In the genomic region with DNA sequence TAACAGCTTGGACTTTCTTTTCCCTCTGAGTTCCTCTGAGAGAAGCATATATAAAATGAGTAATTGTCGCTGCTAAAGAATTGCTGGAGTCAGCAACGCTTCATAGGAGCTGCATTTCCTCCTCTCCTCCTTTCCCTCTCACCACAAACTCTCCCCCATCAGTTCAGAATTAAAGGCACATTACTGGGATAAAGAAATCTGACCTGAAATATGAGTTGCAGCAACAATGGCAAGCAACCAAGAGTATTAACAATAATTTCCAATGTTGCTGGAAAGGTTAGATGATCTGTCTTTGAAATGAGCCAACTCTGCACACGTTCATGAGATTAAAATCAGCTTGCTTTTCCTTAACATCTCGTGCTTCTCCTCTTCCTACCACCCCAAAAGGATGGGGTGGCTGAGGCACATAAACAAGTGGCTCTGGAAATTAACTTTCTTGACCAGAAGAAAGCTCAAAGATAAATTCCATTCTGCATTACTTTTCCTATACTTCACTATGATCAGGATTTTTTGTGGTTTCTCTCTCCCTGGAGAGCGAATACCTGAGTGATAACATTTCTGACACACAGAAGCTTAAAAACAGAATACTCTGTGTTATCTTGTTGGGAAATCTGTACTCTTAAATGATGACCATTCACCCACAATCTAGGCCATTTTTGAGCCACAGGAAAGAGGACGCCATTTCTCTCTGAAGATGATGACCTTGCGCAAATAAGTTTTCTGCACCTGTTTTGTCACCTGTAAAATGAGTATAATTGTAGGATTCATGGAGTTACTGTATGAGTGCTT, we compare ENCODE assay signal across 13 cellular contexts.
DNase-seq lines count a peak whose midpoint lies in the region; ATAC-seq lines count a peak whose summit lies in the region.
"Had no signal": no experiment of that assay in that cellular context is flagged by ENCODE, and none has a peak within 500 bp of the region (broad histone marks: within the 10 kb centered on the region; RNA-seq: fewer than 3 reads in every experiment).

No MANE protein-coding gene starts in this region.

- H3K4me2 ChIP-seq in skeletal muscle satellite cell (ENCODE audit: low read length) = peak overlapping the region; percentile 52

- no peaks in the 10 kb centered on the region for H3K9me3 ChIP-seq in skeletal muscle satellite cell (replicated peaks; ENCODE audit: low read length)
- H3K9me3 ChIP-seq: Caco-2 had no signal

- H3K4me1 ChIP-seq in skeletal muscle satellite cell (ENCODE audit: control insufficient read depth, insufficient read depth, low read length) = peaks cover 25% of the 10 kb centered on the region

- DNase-seq in GM03348 (ENCODE audit: low spot score) (peak; percentile 59), amniotic epithelial cell (ENCODE audit: low read depth) (peak; percentile 87), glomerular visceral epithelial cell (ENCODE audit: extremely low spot score) (peak; percentile 43), NCI-H2227 treated with DMSO at 0.1 percent for 48 hours (lab: John Stamatoyannopoulos, UW) (no peak)
- no peak for DNase-seq in activated CD8-positive, alpha-beta memory T cell treated with anti-CD3 and anti-CD28 coated beads for 24 hours
- no peak for DNase-seq in stimulated activated CD4-positive, alpha-beta T cell treated with anti-CD3 and anti-CD28 coated beads, Interleukin-12 subunit alpha, Interleukin-12 subunit beta, amount 100 ng/mL, for 4 hours
- DNase-seq: Caco-2; midbrain; NK-92 treated with Interleukin-12 subunit alpha and Interleukin-12 subunit beta, amount 100 ng/mL, for 24 hours; substantia nigra; T-helper 1 cell had no signal

- H3K9ac ChIP-seq in skeletal muscle satellite cell (ENCODE audit: low read depth, low read length) = no peak overlapping the region

- no peaks in the 10 kb centered on the region for H3K27me3 ChIP-seq in skeletal muscle satellite cell (ENCODE audit: control insufficient read depth, insufficient read depth, low read length)

- H3K36me3 ChIP-seq in skeletal muscle satellite cell (ENCODE audit: insufficient read depth, low read length) = no peaks in the 10 kb centered on the region

- H3K4me3 ChIP-seq in skeletal muscle satellite cell (ENCODE audit: low read length) = no peak overlapping the region

- ATAC-seq in HG02763 (IDR thresholded peaks at IDR 0.05; ENCODE audit: unreplicated experiment) = no peak

Comparison
In these comparisons a context has a peak if more than half of its experiments do, and no peak if none do; other contexts are left out.
1. DNase-seq: peak in GM03348 (single experiment), amniotic epithelial cell (single experiment) and glomerular visceral epithelial cell (single experiment); none in activated CD8-positive, alpha-beta memory T cell treated with anti-CD3 and anti-CD28 coated beads for 24 hours (single experiment), stimulated activated CD4-positive, alpha-beta T cell treated with anti-CD3 and anti-CD28 coated beads, Interleukin-12 subunit alpha, Interleukin-12 subunit beta, amount 100 ng/mL, for 4 hours (single experiment) and NCI-H2227 treated with DMSO at 0.1 percent for 48 hours (single experiment).